26 cellular contexts compared by ENCODE assay signal in the genomic region with DNA sequence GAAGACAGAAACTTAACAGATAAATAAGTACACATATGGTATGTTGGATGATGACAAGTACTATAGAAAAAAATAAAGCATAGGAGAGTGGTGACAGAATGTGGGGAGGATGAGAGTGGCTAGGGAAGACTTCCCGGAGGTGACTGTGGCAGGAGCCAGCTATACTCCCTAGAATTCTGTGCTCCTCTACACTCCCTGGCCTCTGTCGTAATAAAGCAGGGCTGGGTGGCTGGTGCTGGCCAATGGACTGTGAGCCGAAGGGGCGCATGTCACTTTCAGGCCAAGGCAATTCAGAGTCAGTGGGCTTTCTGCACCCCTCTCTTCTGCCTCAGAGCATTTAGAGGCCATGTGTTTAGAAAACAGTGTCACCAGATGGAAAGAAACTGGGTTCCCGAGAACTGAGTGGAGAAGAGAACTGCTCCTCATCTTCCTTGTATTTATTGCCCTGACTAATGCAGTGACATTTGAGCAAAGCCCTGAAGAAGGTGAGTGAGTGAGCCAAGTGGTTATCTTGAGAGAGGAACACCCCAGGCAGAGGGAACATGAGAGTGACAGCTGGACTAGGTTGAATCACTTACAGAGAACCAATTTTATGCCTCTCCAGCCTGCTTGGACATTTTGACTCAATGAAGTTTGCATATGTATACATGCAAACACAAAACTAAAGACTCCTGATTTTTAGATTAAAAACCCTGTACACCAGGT. TPM values are rescaled to one million over a fixed set of nuclear protein-coding genes. Genes with fewer than 3 reads are reported as not detected.
DNase-seq lines count a peak whose midpoint lies in the region; ATAC-seq and TF ChIP-seq lines count a peak whose summit lies in the region.
"Had no signal": no experiment of that assay in that cellular context is flagged by ENCODE, and none has a peak within 500 bp of the region (broad histone marks: within the 10 kb centered on the region; RNA-seq: fewer than 3 reads in every experiment).

No MANE protein-coding gene starts in this region.

- no peaks in the 10 kb centered on the region for H3K36me3 ChIP-seq in prostate gland
- H3K36me3 ChIP-seq: breast epithelium, spleen, thoracic aorta had no signal

- H3K9me3 ChIP-seq in prostate gland, result no peaks in the 10 kb centered on the region
- H3K9me3 ChIP-seq: breast epithelium, SK-N-SH, spleen, thoracic aorta had no signal

- TF ChIP-seq POLR2A in prostate gland (IDR thresholded peaks at IDR 0.05), result no peak

- no peaks in the 10 kb centered on the region for H3K9me3 Mint-ChIP-seq in nephron progenitor cell
- H3K9me3 Mint-ChIP-seq: activated T-cell treated with anti-CD3 and anti-CD28 coated beads, Interleukin-2, amount 50 U/mL, for 24 hours; CD4-positive, alpha-beta T cell; GM23338; stimulated activated naive B cell treated with anti-CD40 and anti-IgM and Interleukin-4, amounts not matched to agents 10 μg/mL and 1 μg/mL and 100 μg/mL, for 72 hours had no signal

- TF ChIP-seq CTCF in nephron progenitor cell (IDR thresholded peaks at IDR 0.05) (no peak), prostate gland (IDR thresholded peaks at IDR 0.05) (no peak)

- intact Hi-C loops in prostate gland (cut with DNase I), result no loop called here

- H3K27ac Mint-ChIP-seq in nephron progenitor cell, result peak overlapping the region; percentile 18
- H3K27ac Mint-ChIP-seq: activated T-cell treated with anti-CD3 and anti-CD28 coated beads, Interleukin-2, amount 50 U/mL, for 24 hours; CD4-positive, alpha-beta T cell; GM23338; stimulated activated naive B cell treated with anti-CD40 and anti-IgM and Interleukin-4, amounts not matched to agents 10 μg/mL and 1 μg/mL and 100 μg/mL, for 72 hours; T-helper 17 cell had no signal

- H3K27ac ChIP-seq in prostate gland, result no peak overlapping the region
- H3K27ac ChIP-seq: breast epithelium, thoracic aorta had no signal

- WGBS in prostate gland, result 84% methylated on average over 5 of the region's 5 CpGs

- peaks cover 40% of the 10 kb centered on the region for H3K4me1 Mint-ChIP-seq in nephron progenitor cell

- no peak overlapping the region for H3K4me3 Mint-ChIP-seq in nephron progenitor cell
- H3K4me3 Mint-ChIP-seq: activated T-cell treated with anti-CD3 and anti-CD28 coated beads, Interleukin-2, amount 50 U/mL, for 24 hours; CD4-positive, alpha-beta T cell; GM23338; stimulated activated naive B cell treated with anti-CD40 and anti-IgM and Interleukin-4, amounts not matched to agents 10 μg/mL and 1 μg/mL and 100 μg/mL, for 72 hours; T-helper 17 cell had no signal

- no peak overlapping the region for H3K4me3 ChIP-seq in prostate gland
- H3K4me3 ChIP-seq: breast epithelium, GM23338, lung, thoracic aorta had no signal

- no peaks in the 10 kb centered on the region for H3K36me3 Mint-ChIP-seq in nephron progenitor cell (ENCODE audit: low read depth)
- H3K36me3 Mint-ChIP-seq: stimulated activated naive B cell treated with anti-CD40 and anti-IgM and Interleukin-4, amounts not matched to agents 10 μg/mL and 1 μg/mL and 100 μg/mL, for 72 hours had no signal

- no peaks in the 10 kb centered on the region for H3K27me3 ChIP-seq in prostate gland (replicated peaks; ENCODE audit: insufficient read depth)
- H3K27me3 ChIP-seq: breast epithelium, spleen had no signal

- peak; percentile 42 for DNase-seq in DMS 273 treated with DMSO at 0.1 percent for 48 hours (lab: John Stamatoyannopoulos, UW)
- DNase-seq in LHCN-M2 (ENCODE audit: low read depth), result peak; percentile 75
- peak; percentile 27 for DNase-seq in cerebellar cortex (ENCODE audit: low spot score)
- no peak for DNase-seq in nephron progenitor cell
- DNase-seq in prostate gland (ENCODE audit: low spot score), result no peak
- no peak for DNase-seq in stimulated activated CD4-positive, alpha-beta T cell treated with anti-CD3 and anti-CD28 coated beads, Interleukin-2, amount 100 ng/mL, for 48 hours
- DNase-seq: activated CD4-positive, alpha-beta T cell treated with anti-CD3 and anti-CD28 coated beads for 48 hours; activated naive CD4-positive, alpha-beta T cell treated with Interleukin-2 at 50 U/mL for 16 hours; activated T-cell treated with anti-CD3 and anti-CD28 coated beads, Interleukin-2, amount 50 U/mL, for 24 hours; amniotic stem cell; CD4-positive, alpha-beta T cell; DMS153; kidney; NCI-H748 treated with DMSO at 0.1 percent for 48 hours; nucleus accumbens; RPMI8226; SK-N-SH; spleen; stimulated activated CD4-positive, alpha-beta T cell treated with anti-CD3 and anti-CD28 coated beads, Interleukin-4, amount 100 ng/mL, for 1 hour; stimulated activated naive B cell treated with anti-CD40 and anti-IgM and Interleukin-4, amounts not matched to agents 10 μg/mL and 1 μg/mL and 100 μg/mL, for 72 hours; T-helper 17 cell had no signal

- H3K4me1 ChIP-seq in prostate gland (replicated peaks), result no peaks in the 10 kb centered on the region
- H3K4me1 ChIP-seq: breast epithelium had no signal

- H3K27me3 Mint-ChIP-seq in nephron progenitor cell (ENCODE audit: low read depth, poor library complexity), result peaks cover 10% of the 10 kb centered on the region

- ATAC-seq in GM18511 (IDR thresholded peaks at IDR 0.05; ENCODE audit: unreplicated experiment), result no peak
- ATAC-seq: GM23338; stimulated activated naive B cell treated with anti-CD40 and anti-IgM and Interleukin-4, amounts not matched to agents 10 μg/mL and 1 μg/mL and 100 μg/mL, for 72 hours; T-helper 17 cell had no signal

RNA-seq across cellular contexts. Expression of gene VPS8, which starts 5.2 kb away (rescaled TPM):
- total RNA-seq in LHCN-M2 (2014; rRNA removed), result 29.4 and 43.5 TPM in 2 replicates
- 10.8 TPM for polyA plus RNA-seq in LHCN-M2 (2012)
- total RNA-seq in prostate gland, result 10 to 100 TPM; 36.7 to 70.6 TPM

Comparison
In these comparisons a context has a peak if more than half of its experiments do, and no peak if none do; other contexts are left out.
1. DNase-seq: peak in DMS 273 treated with DMSO at 0.1 percent for 48 hours (single experiment), LHCN-M2 (single experiment) and cerebellar cortex (single experiment); none in nephron progenitor cell (single experiment), prostate gland (single experiment) and stimulated activated CD4-positive, alpha-beta T cell treated with anti-CD3 and anti-CD28 coated beads, Interleukin-2, amount 100 ng/mL, for 48 hours (0 of 2).